Comparison of ENCODE assay signal across 17 cellular contexts in genomic region chr15:87207251-87207650, GRCh38.
"Had no signal": no experiment of that assay in that cellular context is flagged by ENCODE, and none has a peak within 500 bp of the region (broad histone marks: within the 10 kb centered on the region; RNA-seq: fewer than 3 reads in every experiment).

No MANE protein-coding gene starts in this region.

- FAIRE-seq: colon had no signal

- H2AFZ ChIP-seq: neural progenitor cell had no signal

- H3K27ac ChIP-seq: neural progenitor cell, ovary, right atrium auricular region, testis, tibial nerve, upper lobe of right lung had no signal

- DNase-seq: cerebellar nuclear complex; effector memory CD8-positive, alpha-beta T cell; erythroblast; head of caudate nucleus; hippocampal formation; nucleus accumbens; ovary; stimulated activated CD4-positive, alpha-beta T cell treated with anti-CD3 and anti-CD28 coated beads, Interleukin-4, amount 100 ng/mL, for 1 hour; stimulated activated CD8-positive, alpha-beta memory T cell treated with anti-CD3 and anti-CD28 coated beads, Interleukin-4, amount 100 ng/mL, for 48 hours; testis; upper lobe of right lung had no signal

- H3K4me1 ChIP-seq: right atrium auricular region, testis, tibial nerve, upper lobe of right lung had no signal

- H3K4me3 ChIP-seq: neural progenitor cell, ovary, right atrium auricular region, testis, tibial nerve, upper lobe of right lung had no signal

- H3K9me3 ChIP-seq: ovary, right atrium auricular region, testis, tibial nerve, upper lobe of right lung had no signal

- H3K36me3 ChIP-seq: neural progenitor cell, ovary, right atrium auricular region, tibial nerve, upper lobe of right lung had no signal

- H3K27me3 ChIP-seq: neural progenitor cell, ovary, right atrium auricular region, testis, tibial nerve, upper lobe of right lung had no signal

- ATAC-seq: effector memory CD8-positive, alpha-beta T cell; natural killer cell treated with Interleukin-12 subunit alpha and Interleukin-12 subunit beta and Interleukin-15 and Interleukin-18, amount 100 ng/mL, for 72 hours; stimulated activated effector memory CD8-positive, alpha-beta T cell treated with anti-CD3 and anti-CD28 coated beads, Interleukin-12 subunit alpha, Interleukin-12 subunit beta, amount 100 ng/mL, for 72 hours; upper lobe of right lung had no signal

- H3K4me2 ChIP-seq: neural progenitor cell had no signal

- H3K9ac ChIP-seq: neural progenitor cell had no signal
